Comparison of ENCODE assay signal across 2 cellular contexts in the genomic region with DNA sequence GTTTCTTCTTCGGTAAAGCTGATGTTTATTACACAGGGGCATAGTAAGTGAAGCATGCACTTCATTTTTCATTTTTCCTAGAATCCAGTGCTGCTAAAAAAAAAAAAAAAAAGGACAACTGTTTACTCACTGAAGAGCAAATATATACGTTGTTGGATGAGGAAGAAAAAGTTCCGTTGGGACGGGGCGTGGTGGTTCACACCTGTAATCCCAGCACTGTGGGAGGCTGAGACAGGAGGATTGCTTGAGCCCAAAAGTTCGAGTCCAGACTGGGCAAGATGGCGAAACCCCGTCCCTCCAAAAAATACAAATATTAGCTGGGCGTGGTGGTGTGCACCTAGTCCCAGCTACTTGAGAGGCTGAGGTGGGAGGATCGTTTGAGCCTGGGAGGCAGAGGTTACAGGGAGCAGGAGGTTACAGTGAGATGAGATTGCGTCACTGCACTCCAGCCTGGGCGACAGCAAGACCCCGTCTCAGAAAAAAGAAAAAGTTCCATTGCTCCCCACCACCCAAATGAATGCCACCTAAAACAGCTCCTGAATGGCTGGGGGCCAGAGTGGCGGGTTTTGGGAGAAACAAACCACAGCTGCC.
TF ChIP-seq lines count a peak whose summit lies in the region.

No MANE protein-coding gene starts in this region.

TF ChIP-seq in HCT116, 20 proteins besides CTCF, POLR2A, EP300 and RAD21:
- no peak for TF ChIP-seq ZFX (IDR thresholded peaks at IDR 0.05)
- no peak for TF ChIP-seq YY1 (IDR thresholded peaks at IDR 0.05; ENCODE audit: extremely low read depth, insufficient replicate concordance, low read depth, low read length)
- no peak for TF ChIP-seq FOSL1 (IDR thresholded peaks at IDR 0.05; ENCODE audit: low read depth)
- no peak for TF ChIP-seq ELF1 (IDR thresholded peaks at IDR 0.05; ENCODE audit: borderline replicate concordance, low read depth)
- TF ChIP-seq SIN3A (IDR thresholded peaks at IDR 0.05; ENCODE audit: low read depth): no peak
- no peak for TF ChIP-seq EGR1 (IDR thresholded peaks at IDR 0.05; ENCODE audit: low read depth)
- TF ChIP-seq, protein P1, sequence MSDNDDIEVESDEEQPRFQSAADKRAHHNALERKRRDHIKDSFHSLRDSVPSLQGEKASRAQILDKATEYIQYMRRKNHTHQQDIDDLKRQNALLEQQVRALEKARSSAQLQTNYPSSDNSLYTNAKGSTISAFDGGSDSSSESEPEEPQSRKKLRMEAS (IDR thresholded peaks at IDR 0.05): no peak
- no peak for TF ChIP-seq TCF7L2 (IDR thresholded peaks at IDR 0.05; ENCODE audit: borderline replicate concordance, extremely low read depth, insufficient read depth, insufficient read length)
- no peak for TF ChIP-seq CBX3 (IDR thresholded peaks at IDR 0.05; ENCODE audit: low read depth)
- no peak for TF ChIP-seq ZNF274 (IDR thresholded peaks at IDR 0.05; ENCODE audit: low read depth, low read length)
- no peak for TF ChIP-seq ATF3 (IDR thresholded peaks at IDR 0.05)
- no peak for TF ChIP-seq SP1 (IDR thresholded peaks at IDR 0.05; ENCODE audit: low read depth)
- no peak for TF ChIP-seq EZH2phosphoT487 (IDR thresholded peaks at IDR 0.05; ENCODE audit: borderline replicate concordance)
- TF ChIP-seq CEBPB (IDR thresholded peaks at IDR 0.05; ENCODE audit: low read depth): no peak

TF ChIP-seq in K562, 482 proteins besides CTCF, POLR2A, EP300 and RAD21:
- peak; percentile 47 for TF ChIP-seq CEBPB (tag; IDR thresholded peaks at IDR 0.05)
- TF ChIP-seq ATF3 (IDR thresholded peaks at IDR 0.05): 0 out of 2 replicates have a peak, but pooled peaks have one; percentile 12
- TF ChIP-seq ATF3 (CRISPR knock-in tag; conservative IDR thresholded peaks at IDR 0.05): no peak
- no peak for TF ChIP-seq KLF1 (tag; IDR thresholded peaks at IDR 0.05)
- TF ChIP-seq ZNF274 (IDR thresholded peaks at IDR 0.05; ENCODE audit: borderline replicate concordance, low read depth, low read length): no peak
- no peak for TF ChIP-seq ASH1L (IDR thresholded peaks at IDR 0.05; ENCODE audit: borderline replicate concordance, low read depth, partially characterized antibody)
- no peak for TF ChIP-seq TAL1 (IDR thresholded peaks at IDR 0.05)
- TF ChIP-seq ZNF347 (CRISPR knock-in tag; IDR thresholded peaks at IDR 0.05; ENCODE audit: low read depth): no peak
- no peak for TF ChIP-seq SRSF3 (IDR thresholded peaks at IDR 0.05; ENCODE audit: insufficient read depth, low read length)
